Comparison of ENCODE assay signal across 1 cellular context in the genomic region with DNA sequence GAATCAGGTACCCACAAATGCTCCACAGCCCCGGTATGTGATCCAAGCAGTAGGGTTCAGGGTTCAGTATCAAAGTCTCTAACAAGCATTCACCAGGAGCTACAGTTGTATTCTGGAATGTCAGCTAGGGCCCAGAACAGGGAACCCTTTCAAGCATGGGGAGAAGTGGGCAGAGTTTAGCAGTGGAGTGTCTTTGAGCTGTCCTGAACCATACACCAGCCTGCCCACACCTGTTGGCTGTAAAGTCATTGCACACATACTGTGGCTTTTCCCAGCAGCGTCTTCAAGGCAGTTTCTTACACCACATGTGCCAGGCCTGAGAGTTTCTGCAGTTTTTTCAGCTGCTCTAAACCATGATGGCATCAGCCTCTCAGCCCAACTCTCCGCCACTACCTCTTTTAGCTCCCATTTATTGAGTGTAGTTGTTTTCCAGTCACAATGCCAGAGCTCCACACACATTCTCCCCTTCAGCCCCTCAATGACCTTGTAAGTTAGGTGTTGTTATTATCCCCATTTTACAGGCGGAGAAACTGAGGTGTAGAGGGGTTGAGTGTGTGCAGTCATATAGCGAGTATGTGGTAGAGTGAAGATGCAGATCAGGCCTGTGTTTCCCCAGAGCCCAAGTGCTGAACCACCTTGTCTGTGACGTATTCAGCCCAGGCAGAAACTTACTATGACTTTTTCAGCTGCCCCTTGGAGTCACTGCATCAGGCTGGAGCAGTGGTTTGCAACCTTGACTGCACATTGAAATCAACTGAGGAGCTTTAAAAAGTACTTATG.
TF ChIP-seq lines count a peak whose summit lies in the region.

No MANE protein-coding gene starts in this region.

TF ChIP-seq in HepG2, 621 proteins besides CTCF, POLR2A, EP300 and RAD21:
- TF ChIP-seq, protein P1, sequence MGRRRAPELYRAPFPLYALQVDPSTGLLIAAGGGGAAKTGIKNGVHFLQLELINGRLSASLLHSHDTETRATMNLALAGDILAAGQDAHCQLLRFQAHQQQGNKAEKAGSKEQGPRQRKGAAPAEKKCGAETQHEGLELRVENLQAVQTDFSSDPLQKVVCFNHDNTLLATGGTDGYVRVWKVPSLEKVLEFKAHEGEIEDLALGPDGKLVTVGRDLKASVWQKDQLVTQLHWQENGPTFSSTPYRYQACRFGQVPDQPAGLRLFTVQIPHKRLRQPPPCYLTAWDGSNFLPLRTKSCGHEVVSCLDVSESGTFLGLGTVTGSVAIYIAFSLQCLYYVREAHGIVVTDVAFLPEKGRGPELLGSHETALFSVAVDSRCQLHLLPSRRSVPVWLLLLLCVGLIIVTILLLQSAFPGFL (CRISPR knock-in tag; IDR thresholded peaks at IDR 0.05) = no peak
- peak; percentile 91 for TF ChIP-seq ZNF629 (CRISPR knock-in tag; conservative IDR thresholded peaks at IDR 0.05)
- TF ChIP-seq KDM1A (CRISPR knock-in tag; IDR thresholded peaks at IDR 0.05) = 0 out of 2 replicates have a peak, but pooled peaks have one; percentile 38
- no peak for TF ChIP-seq XRCC5 (optimal IDR thresholded peaks at IDR 0.05; ENCODE audit: low read length)
- no peak for TF ChIP-seq MAFK (conservative IDR thresholded peaks at IDR 0.05 in 1 of 2, IDR thresholded peaks at IDR 0.05 in 1 of 2; ENCODE audit: low read length in 2 of 2)
- TF ChIP-seq ZBTB8A (CRISPR knock-in tag; IDR thresholded peaks at IDR 0.05; ENCODE audit: borderline replicate concordance, low read depth) = no peak
- TF ChIP-seq, protein P2, sequence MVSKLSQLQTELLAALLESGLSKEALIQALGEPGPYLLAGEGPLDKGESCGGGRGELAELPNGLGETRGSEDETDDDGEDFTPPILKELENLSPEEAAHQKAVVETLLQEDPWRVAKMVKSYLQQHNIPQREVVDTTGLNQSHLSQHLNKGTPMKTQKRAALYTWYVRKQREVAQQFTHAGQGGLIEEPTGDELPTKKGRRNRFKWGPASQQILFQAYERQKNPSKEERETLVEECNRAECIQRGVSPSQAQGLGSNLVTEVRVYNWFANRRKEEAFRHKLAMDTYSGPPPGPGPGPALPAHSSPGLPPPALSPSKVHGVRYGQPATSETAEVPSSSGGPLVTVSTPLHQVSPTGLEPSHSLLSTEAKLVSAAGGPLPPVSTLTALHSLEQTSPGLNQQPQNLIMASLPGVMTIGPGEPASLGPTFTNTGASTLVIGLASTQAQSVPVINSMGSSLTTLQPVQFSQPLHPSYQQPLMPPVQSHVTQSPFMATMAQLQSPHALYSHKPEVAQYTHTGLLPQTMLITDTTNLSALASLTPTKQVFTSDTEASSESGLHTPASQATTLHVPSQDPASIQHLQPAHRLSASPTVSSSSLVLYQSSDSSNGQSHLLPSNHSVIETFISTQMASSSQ (IDR thresholded peaks at IDR 0.05; ENCODE audit: low read depth) = no peak
- TF ChIP-seq, protein P2 (CRISPR knock-in tag; IDR thresholded peaks at IDR 0.05; ENCODE audit: borderline replicate concordance) = no peak
